In the genomic region with DNA sequence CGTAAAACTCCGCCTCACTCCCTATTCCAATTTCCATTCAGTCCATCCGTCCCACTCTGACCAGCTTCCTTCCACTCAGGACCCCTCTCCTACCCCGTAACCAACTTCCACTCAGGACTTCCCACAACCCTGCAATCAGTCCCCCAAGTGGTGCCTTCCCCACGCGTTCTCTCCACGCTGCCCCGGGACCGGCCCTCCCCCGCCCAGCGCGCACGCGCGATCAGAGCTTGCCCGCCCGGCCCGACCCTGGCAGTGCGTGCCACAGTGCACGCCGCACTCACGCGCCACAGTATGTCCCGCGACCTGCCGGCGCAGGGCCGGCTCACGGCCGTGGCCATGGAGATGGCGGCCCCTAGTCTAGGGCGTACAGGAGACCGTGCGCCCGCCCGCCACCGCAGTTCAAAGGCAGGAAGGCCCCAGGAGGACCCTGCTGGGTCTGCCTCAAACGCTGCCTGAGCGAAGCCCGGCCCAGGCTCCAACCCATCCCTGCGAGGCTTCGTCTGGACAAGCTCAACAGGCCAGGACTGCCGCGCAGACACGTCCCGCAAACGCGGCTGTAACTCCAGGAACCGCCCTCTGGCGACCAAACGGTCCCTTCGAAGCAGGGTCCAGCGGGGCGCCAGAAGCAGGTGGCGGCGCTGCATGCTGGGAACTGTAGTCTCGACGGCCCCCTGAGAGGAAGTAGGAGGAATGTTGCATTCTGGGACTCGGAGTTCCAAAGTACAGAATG, we compare ENCODE assay signal across 1 cellular context.
TF ChIP-seq lines count a peak whose summit lies in the region.

A gene with protein sequence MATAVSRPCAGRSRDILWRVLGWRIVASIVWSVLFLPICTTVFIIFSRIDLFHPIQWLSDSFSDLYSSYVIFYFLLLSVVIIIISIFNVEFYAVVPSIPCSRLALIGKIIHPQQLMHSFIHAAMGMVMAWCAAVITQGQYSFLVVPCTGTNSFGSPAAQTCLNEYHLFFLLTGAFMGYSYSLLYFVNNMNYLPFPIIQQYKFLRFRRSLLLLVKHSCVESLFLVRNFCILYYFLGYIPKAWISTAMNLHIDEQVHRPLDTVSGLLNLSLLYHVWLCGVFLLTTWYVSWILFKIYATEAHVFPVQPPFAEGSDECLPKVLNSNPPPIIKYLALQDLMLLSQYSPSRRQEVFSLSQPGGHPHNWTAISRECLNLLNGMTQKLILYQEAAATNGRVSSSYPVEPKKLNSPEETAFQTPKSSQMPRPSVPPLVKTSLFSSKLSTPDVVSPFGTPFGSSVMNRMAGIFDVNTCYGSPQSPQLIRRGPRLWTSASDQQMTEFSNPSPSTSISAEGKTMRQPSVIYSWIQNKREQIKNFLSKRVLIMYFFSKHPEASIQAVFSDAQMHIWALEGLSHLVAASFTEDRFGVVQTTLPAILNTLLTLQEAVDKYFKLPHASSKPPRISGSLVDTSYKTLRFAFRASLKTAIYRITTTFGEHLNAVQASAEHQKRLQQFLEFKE (minus strand): TSS at position 373 of the 730 bp plus-strand sequence. CDS start 35 bp downstream, at position 338.

TF ChIP-seq in K562, 482 proteins besides CTCF, POLR2A, EP300 and RAD21 (continued from another document and continues in another):
- TF ChIP-seq ZNF75A (CRISPR knock-in tag; IDR thresholded peaks at IDR 0.05) (peak; percentile 72), ZC3H11A (IDR thresholded peaks at IDR 0.05; ENCODE audit: low read depth, low read length) (0 out of 2 replicates have a peak, but pooled peaks have one; percentile 89), ZNF395 (CRISPR knock-in tag; IDR thresholded peaks at IDR 0.05) (peak; percentile 98), HBP1 (CRISPR knock-in tag; IDR thresholded peaks at IDR 0.05) (peak; percentile 95), NUFIP1 (IDR thresholded peaks at IDR 0.05; ENCODE audit: partially characterized antibody) (no peak), CHAMP1 (IDR thresholded peaks at IDR 0.05) (0 out of 2 replicates have a peak, but pooled peaks have one; percentile 50), STAT5A (IDR thresholded peaks at IDR 0.05; ENCODE audit: borderline replicate concordance, low read length) (peak; percentile 55; the same call in 1 of the 2 replicates), ZNF232 (CRISPR knock-in tag; IDR thresholded peaks at IDR 0.05) (no peak), PRPF4 (IDR thresholded peaks at IDR 0.05; ENCODE audit: insufficient read depth, low read depth, low read length, poor library complexity, severe bottlenecking) (peak; percentile 30), NFATC3 (IDR thresholded peaks at IDR 0.05) (no peak), GATAD2B (IDR thresholded peaks at IDR 0.05; ENCODE audit: borderline replicate concordance) (peak; percentile 49), KDM5B (IDR thresholded peaks at IDR 0.05; ENCODE audit: insufficient replicate concordance, low read depth, low read length) (peak; percentile 90), UBTF (IDR thresholded peaks at IDR 0.05; ENCODE audit: borderline replicate concordance in 1 of 2, low read depth in 2 of 2, low read length in 2 of 2) (peak; percentile 71 to 74; a peak in 3 of 4 replicates), ZNF12 (CRISPR knock-in tag; IDR thresholded peaks at IDR 0.05) (no peak; the same call in none of the 2 replicates), MBD2 (IDR thresholded peaks at IDR 0.05; ENCODE audit: borderline replicate concordance, low read depth) (peak; percentile 98), ZBTB1 (CRISPR knock-in tag; IDR thresholded peaks at IDR 0.05; ENCODE audit: borderline replicate concordance, low read depth) (no peak), GTF2F1 (IDR thresholded peaks at IDR 0.05; ENCODE audit: low read depth, low read length) (no peak), HLTF (IDR thresholded peaks at IDR 0.05) (peak; percentile 87; the same call in 1 of the 2 replicates), ATF7 (IDR thresholded peaks at IDR 0.05) (peak; percentile 90), SREBF1 (IDR thresholded peaks at IDR 0.05; ENCODE audit: borderline replicate concordance, low read depth, low read length) (0 out of 2 replicates have a peak, but pooled peaks have one; percentile 50), SRSF1 (IDR thresholded peaks at IDR 0.05; ENCODE audit: low read depth, low read length) (0 out of 2 replicates have a peak, but pooled peaks have one; percentile 26), MIER1 (IDR thresholded peaks at IDR 0.05; ENCODE audit: low read depth) (no peak), CHD2 (IDR thresholded peaks at IDR 0.05; ENCODE audit: low read depth, low read length) (peak; percentile 62; the same call in 1 of the 2 replicates), ELF2 (CRISPR knock-in tag; IDR thresholded peaks at IDR 0.05) (peak; percentile 95), TFAM (CRISPR knock-in tag; conservative IDR thresholded peaks at IDR 0.05) (no peak), ZNF639 (CRISPR knock-in tag; conservative IDR thresholded peaks at IDR 0.05 in 1 of 2, IDR thresholded peaks at IDR 0.05 in 1 of 2) (peak in 1 of 2 experiments; percentile 95; a peak in 2 of 4 replicates), ZC3H8 (IDR thresholded peaks at IDR 0.05) (no peak), GABPB2 (CRISPR knock-in tag; conservative IDR thresholded peaks at IDR 0.05) (0 out of 2 replicates have a peak, but pooled peaks have one; percentile 72)
- TF ChIP-seq, protein P1, sequence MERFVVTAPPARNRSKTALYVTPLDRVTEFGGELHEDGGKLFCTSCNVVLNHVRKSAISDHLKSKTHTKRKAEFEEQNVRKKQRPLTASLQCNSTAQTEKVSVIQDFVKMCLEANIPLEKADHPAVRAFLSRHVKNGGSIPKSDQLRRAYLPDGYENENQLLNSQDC (CRISPR knock-in tag; IDR thresholded peaks at IDR 0.05): no peak
- TF ChIP-seq, protein P2, sequence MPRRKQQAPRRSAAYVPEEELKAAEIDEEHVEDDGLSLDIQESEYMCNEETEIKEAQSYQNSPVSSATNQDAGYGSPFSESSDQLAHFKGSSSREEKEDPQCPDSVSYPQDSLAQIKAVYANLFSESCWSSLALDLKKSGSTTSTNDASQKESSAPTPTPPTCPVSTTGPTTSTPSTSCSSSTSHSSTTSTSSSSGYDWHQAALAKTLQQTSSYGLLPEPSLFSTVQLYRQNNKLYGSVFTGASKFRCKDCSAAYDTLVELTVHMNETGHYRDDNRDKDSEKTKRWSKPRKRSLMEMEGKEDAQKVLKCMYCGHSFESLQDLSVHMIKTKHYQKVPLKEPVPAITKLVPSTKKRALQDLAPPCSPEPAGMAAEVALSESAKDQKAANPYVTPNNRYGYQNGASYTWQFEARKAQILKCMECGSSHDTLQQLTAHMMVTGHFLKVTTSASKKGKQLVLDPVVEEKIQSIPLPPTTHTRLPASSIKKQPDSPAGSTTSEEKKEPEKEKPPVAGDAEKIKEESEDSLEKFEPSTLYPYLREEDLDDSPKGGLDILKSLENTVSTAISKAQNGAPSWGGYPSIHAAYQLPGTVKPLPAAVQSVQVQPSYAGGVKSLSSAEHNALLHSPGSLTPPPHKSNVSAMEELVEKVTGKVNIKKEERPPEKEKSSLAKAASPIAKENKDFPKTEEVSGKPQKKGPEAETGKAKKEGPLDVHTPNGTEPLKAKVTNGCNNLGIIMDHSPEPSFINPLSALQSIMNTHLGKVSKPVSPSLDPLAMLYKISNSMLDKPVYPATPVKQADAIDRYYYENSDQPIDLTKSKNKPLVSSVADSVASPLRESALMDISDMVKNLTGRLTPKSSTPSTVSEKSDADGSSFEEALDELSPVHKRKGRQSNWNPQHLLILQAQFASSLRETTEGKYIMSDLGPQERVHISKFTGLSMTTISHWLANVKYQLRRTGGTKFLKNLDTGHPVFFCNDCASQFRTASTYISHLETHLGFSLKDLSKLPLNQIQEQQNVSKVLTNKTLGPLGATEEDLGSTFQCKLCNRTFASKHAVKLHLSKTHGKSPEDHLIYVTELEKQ (CRISPR knock-in tag; IDR thresholded peaks at IDR 0.05): 0 out of 2 replicates have a peak, but pooled peaks have one; percentile 57
- TF ChIP-seq, protein P3, sequence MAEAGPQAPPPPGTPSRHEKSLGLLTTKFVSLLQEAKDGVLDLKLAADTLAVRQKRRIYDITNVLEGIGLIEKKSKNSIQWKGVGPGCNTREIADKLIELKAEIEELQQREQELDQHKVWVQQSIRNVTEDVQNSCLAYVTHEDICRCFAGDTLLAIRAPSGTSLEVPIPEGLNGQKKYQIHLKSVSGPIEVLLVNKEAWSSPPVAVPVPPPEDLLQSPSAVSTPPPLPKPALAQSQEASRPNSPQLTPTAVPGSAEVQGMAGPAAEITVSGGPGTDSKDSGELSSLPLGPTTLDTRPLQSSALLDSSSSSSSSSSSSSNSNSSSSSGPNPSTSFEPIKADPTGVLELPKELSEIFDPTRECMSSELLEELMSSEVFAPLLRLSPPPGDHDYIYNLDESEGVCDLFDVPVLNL (CRISPR knock-in tag; IDR thresholded peaks at IDR 0.05; ENCODE audit: low read depth): peak; percentile 88
- TF ChIP-seq, protein P4, sequence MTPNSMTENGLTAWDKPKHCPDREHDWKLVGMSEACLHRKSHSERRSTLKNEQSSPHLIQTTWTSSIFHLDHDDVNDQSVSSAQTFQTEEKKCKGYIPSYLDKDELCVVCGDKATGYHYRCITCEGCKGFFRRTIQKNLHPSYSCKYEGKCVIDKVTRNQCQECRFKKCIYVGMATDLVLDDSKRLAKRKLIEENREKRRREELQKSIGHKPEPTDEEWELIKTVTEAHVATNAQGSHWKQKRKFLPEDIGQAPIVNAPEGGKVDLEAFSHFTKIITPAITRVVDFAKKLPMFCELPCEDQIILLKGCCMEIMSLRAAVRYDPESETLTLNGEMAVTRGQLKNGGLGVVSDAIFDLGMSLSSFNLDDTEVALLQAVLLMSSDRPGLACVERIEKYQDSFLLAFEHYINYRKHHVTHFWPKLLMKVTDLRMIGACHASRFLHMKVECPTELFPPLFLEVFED (CRISPR knock-in tag; conservative IDR thresholded peaks at IDR 0.05): peak; percentile 91
- TF ChIP-seq, protein P5, sequence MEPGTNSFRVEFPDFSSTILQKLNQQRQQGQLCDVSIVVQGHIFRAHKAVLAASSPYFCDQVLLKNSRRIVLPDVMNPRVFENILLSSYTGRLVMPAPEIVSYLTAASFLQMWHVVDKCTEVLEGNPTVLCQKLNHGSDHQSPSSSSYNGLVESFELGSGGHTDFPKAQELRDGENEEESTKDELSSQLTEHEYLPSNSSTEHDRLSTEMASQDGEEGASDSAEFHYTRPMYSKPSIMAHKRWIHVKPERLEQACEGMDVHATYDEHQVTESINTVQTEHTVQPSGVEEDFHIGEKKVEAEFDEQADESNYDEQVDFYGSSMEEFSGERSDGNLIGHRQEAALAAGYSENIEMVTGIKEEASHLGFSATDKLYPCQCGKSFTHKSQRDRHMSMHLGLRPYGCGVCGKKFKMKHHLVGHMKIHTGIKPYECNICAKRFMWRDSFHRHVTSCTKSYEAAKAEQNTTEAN (CRISPR knock-in tag; IDR thresholded peaks at IDR 0.05): no peak
